In genomic region chr6:25670793-25671513, GRCh38 we compare ENCODE assay signal across 17 cellular contexts. TPM values are rescaled to one million over a fixed set of nuclear protein-coding genes. Genes with fewer than 3 reads are reported as not detected.
DNase-seq lines count a peak whose midpoint lies in the region; ATAC-seq lines count a peak whose summit lies in the region.
"Had no signal": no experiment of that assay in that cellular context is flagged by ENCODE, and none has a peak within 500 bp of the region (broad histone marks: within the 10 kb centered on the region; RNA-seq: fewer than 3 reads in every experiment).

No MANE protein-coding gene starts in this region.

- H3K9me3 Mint-ChIP-seq in activated CD8-positive, alpha-beta memory T cell treated with anti-CD3 and anti-CD28 coated beads, Interleukin-2, amount 10 ng/mL, durations not matched to agents 7 days and 5 days (ENCODE audit: low read depth) = no peaks in the 10 kb centered on the region
- no peaks in the 10 kb centered on the region for H3K9me3 Mint-ChIP-seq in T-cell
- H3K9me3 Mint-ChIP-seq: activated CD4-positive, alpha-beta memory T cell treated with anti-CD3 and anti-CD28 coated beads, Interleukin-2, amount 10 ng/mL, durations not matched to agents 7 days and 5 days; dendritic cell treated with granulocyte-macrophage colony-stimulating factor and Interleukin-4, amounts not matched to agents 40 ng/mL and 50 ng/mL, for 4 days had no signal

- no peaks in the 10 kb centered on the region for H3K36me3 Mint-ChIP-seq in activated CD8-positive, alpha-beta memory T cell treated with anti-CD3 and anti-CD28 coated beads, Interleukin-2, amount 10 ng/mL, durations not matched to agents 7 days and 5 days
- H3K36me3 Mint-ChIP-seq in T-cell = no peaks in the 10 kb centered on the region
- H3K36me3 Mint-ChIP-seq: naive thymus-derived CD4-positive, alpha-beta T cell had no signal

- DNase-seq in COLO829 (ENCODE audit: low spot score) = peak; percentile 80
- peak; percentile 8 for DNase-seq in HPDE6-E6E7 (ENCODE audit: extremely low spot score)
- DNase-seq in RPMI7951 (ENCODE audit: low read depth) = peak; percentile 17
- peak; percentile 2 for DNase-seq in iris pigment epithelial cell (ENCODE audit: low read depth)
- DNase-seq in GF-D8 (lab: John Stamatoyannopoulos, UW) = no peak
- DNase-seq in activated CD8-positive, alpha-beta memory T cell treated with anti-CD3 and anti-CD28 coated beads, Interleukin-2, amount 10 ng/mL, durations not matched to agents 7 days and 5 days = no peak
- no peak for DNase-seq in T-cell
- DNase-seq: activated CD4-positive, alpha-beta memory T cell treated with anti-CD3 and anti-CD28 coated beads, Interleukin-2, amount 10 ng/mL, durations not matched to agents 7 days and 5 days; BE2C; naive thymus-derived CD4-positive, alpha-beta T cell; SIG-M5; T1000; thyroid gland had no signal

- no peaks in the 10 kb centered on the region for H3K4me1 Mint-ChIP-seq in activated CD8-positive, alpha-beta memory T cell treated with anti-CD3 and anti-CD28 coated beads, Interleukin-2, amount 10 ng/mL, durations not matched to agents 7 days and 5 days
- H3K4me1 Mint-ChIP-seq in T-cell = no peaks in the 10 kb centered on the region
- H3K4me1 Mint-ChIP-seq: activated CD4-positive, alpha-beta memory T cell treated with anti-CD3 and anti-CD28 coated beads, Interleukin-2, amount 10 ng/mL, durations not matched to agents 7 days and 5 days had no signal

- no peak for ATAC-seq in activated CD8-positive, alpha-beta memory T cell treated with anti-CD3 and anti-CD28 coated beads, Interleukin-2, amount 10 ng/mL, durations not matched to agents 7 days and 5 days
- no peak for ATAC-seq in GM21423 (IDR thresholded peaks at IDR 0.05; ENCODE audit: unreplicated experiment)
- no peak for ATAC-seq in T-cell (replicated peaks in 1 of 4)
- ATAC-seq: naive thymus-derived CD4-positive, alpha-beta T cell had no signal

- no peak overlapping the region for H3K4me3 Mint-ChIP-seq in activated CD8-positive, alpha-beta memory T cell treated with anti-CD3 and anti-CD28 coated beads, Interleukin-2, amount 10 ng/mL, durations not matched to agents 7 days and 5 days
- H3K4me3 Mint-ChIP-seq in T-cell = no peak overlapping the region
- H3K4me3 Mint-ChIP-seq: activated CD4-positive, alpha-beta memory T cell treated with anti-CD3 and anti-CD28 coated beads, Interleukin-2, amount 10 ng/mL, durations not matched to agents 7 days and 5 days; dendritic cell treated with granulocyte-macrophage colony-stimulating factor and Interleukin-4, amounts not matched to agents 40 ng/mL and 50 ng/mL, for 4 days; naive thymus-derived CD4-positive, alpha-beta T cell had no signal

- peaks cover 32% of the 10 kb centered on the region for H3K27me3 Mint-ChIP-seq in activated CD8-positive, alpha-beta memory T cell treated with anti-CD3 and anti-CD28 coated beads, Interleukin-2, amount 10 ng/mL, durations not matched to agents 7 days and 5 days
- H3K27me3 Mint-ChIP-seq in T-cell = peaks cover 8 to 18% of the 10 kb centered on the region in 2 donors

- H3K27ac Mint-ChIP-seq in activated CD8-positive, alpha-beta memory T cell treated with anti-CD3 and anti-CD28 coated beads, Interleukin-2, amount 10 ng/mL, durations not matched to agents 7 days and 5 days = no peak overlapping the region
- H3K27ac Mint-ChIP-seq in T-cell = no peak overlapping the region
- H3K27ac Mint-ChIP-seq: activated CD4-positive, alpha-beta memory T cell treated with anti-CD3 and anti-CD28 coated beads, Interleukin-2, amount 10 ng/mL, durations not matched to agents 7 days and 5 days; dendritic cell treated with granulocyte-macrophage colony-stimulating factor and Interleukin-4, amounts not matched to agents 40 ng/mL and 50 ng/mL, for 4 days; naive thymus-derived CD4-positive, alpha-beta T cell had no signal

- CTCF ChIA-PET in activated CD8-positive, alpha-beta memory T cell treated with anti-CD3 and anti-CD28 coated beads, Interleukin-2, amount 10 ng/mL, durations not matched to agents 7 days and 5 days (lab: Charles Lee) = no interaction called here
- CTCF ChIA-PET in T-cell (lab: Charles Lee) = no interaction called here

- POLR2A ChIA-PET in T-cell (lab: Charles Lee) = no interaction called here

RNA-seq across cellular contexts. Expression of gene SCGN, which starts 18.9 kb away (rescaled TPM):
- total RNA-seq in RPMI7951 (2014; rRNA removed; shearing (Covaris generic)) = not detected in 2 replicates
- total RNA-seq in activated CD8-positive, alpha-beta memory T cell treated with anti-CD3 and anti-CD28 coated beads, Interleukin-2, amount 10 ng/mL, durations not matched to agents 7 days and 5 days = not detected
- total RNA-seq in T-cell = not detected
- total RNA-seq: activated CD4-positive, alpha-beta memory T cell treated with anti-CD3 and anti-CD28 coated beads, Interleukin-2, amount 10 ng/mL, durations not matched to agents 7 days and 5 days; astrocyte; lower leg skin; naive thymus-derived CD4-positive, alpha-beta T cell had no signal

Comparison
In these comparisons a context has a peak if more than half of its experiments do, and no peak if none do; other contexts are left out.
1. DNase-seq: peak in COLO829 (single experiment), HPDE6-E6E7 (single experiment), RPMI7951 (single experiment) and iris pigment epithelial cell (single experiment); none in GF-D8 (single experiment), activated CD8-positive, alpha-beta memory T cell treated with anti-CD3 and anti-CD28 coated beads, Interleukin-2, amount 10 ng/mL, durations not matched to agents 7 days and 5 days (single experiment) and T-cell (0 of 34).